ENCODE assay signal across 28 cellular contexts in the genomic region with DNA sequence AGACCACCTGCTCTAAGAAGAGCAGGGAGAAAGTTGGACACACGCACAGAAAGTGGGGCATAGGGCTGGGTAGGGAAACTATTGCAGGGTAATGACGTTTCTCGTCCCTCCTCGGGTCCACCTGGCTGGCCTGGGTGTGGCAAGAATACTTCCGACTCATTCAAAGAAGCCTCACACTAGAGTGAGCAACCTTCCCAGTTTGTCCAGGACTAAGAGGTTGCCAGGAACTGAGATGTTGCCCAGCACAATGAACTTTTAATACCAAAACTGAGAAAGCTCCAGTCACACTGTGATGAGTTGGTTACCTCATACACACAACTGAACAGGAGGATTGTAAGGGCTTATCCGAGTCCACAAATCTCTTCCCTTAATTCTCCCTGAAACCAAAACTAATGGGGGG.
DNase-seq lines count a peak whose midpoint lies in the region; ATAC-seq, FAIRE-seq and TF ChIP-seq lines count a peak whose summit lies in the region.
"Had no signal": no experiment of that assay in that cellular context is flagged by ENCODE, and none has a peak within 500 bp of the region (broad histone marks: within the 10 kb centered on the region; RNA-seq: fewer than 3 reads in every experiment).

No MANE protein-coding gene starts in this region.

- no peaks in the 10 kb centered on the region for H3K36me3 Mint-ChIP-seq in MCF 10A (ENCODE audit: insufficient read depth, unreplicated experiment)
- H3K36me3 Mint-ChIP-seq: CD8-positive, alpha-beta memory T cell had no signal

- TF ChIP-seq CTCF in mammary epithelial cell (conservative IDR thresholded peaks at IDR 0.05 in 1 of 2, IDR thresholded peaks at IDR 0.05 in 1 of 2; ENCODE audit: extremely low read depth in 1 of 2, insufficient read depth in 1 of 2, low read depth in 1 of 2, low read length in 2 of 2) (no peak), MCF 10A (IDR thresholded peaks at IDR 0.05; ENCODE audit: unreplicated experiment) (no peak), K562 (IDR thresholded peaks at IDR 0.05 in 2 of 3, conservative IDR thresholded peaks at IDR 0.05 in 1 of 3; ENCODE audit: insufficient read depth in 2 of 3, low read depth in 1 of 3, low read length in 3 of 3) (no peak), transverse colon (IDR thresholded peaks at IDR 0.05) (no peak), osteoblast (IDR thresholded peaks at IDR 0.05; ENCODE audit: extremely low read depth, low read depth, low read length) (no peak)

- no peaks in the 10 kb centered on the region for H3K27me3 Mint-ChIP-seq in MCF 10A (ENCODE audit: insufficient read depth, unreplicated experiment)

- H3K27me3 ChIP-seq in mammary epithelial cell (ENCODE audit: insufficient read depth, low read length): no peaks in the 10 kb centered on the region
- no peaks in the 10 kb centered on the region for H3K27me3 ChIP-seq in K562 (ENCODE audit: control insufficient read depth in 2 of 2, insufficient read depth in 2 of 2, low read length in 2 of 2)
- no peaks in the 10 kb centered on the region for H3K27me3 ChIP-seq in transverse colon
- H3K27me3 ChIP-seq in osteoblast (ENCODE audit: insufficient read depth, low read length): no peaks in the 10 kb centered on the region

- intact Hi-C loops in mammary epithelial cell (cut with micrococcal nuclease): no loop called here
- intact Hi-C loops in MCF 10A (cut with micrococcal nuclease): no loop called here
- intact Hi-C loops in K562 (cut with micrococcal nuclease): no loop called here
- intact Hi-C loops in left colon (cut with DNase I, micrococcal nuclease): no loop called here
- intact Hi-C loops in transverse colon (cut with DNase I; ENCODE audit: low total_unique reads): no loop called here

- BruUV-seq in mammary epithelial cell (replicated peaks; lab: Mats Ljungman, UMichigan): no TSS peak
- BruUV-seq in MCF 10A (replicated peaks; lab: Mats Ljungman, UMichigan): no TSS peak
- BruUV-seq in K562 (replicated peaks; lab: Mats Ljungman, UMichigan): no TSS peak

- H3K79me2 ChIP-seq in mammary epithelial cell (ENCODE audit: insufficient read depth, low read length) (no peaks in the 10 kb centered on the region), K562 (ENCODE audit: control insufficient read depth, insufficient read depth, low read length) (no peaks in the 10 kb centered on the region), osteoblast (ENCODE audit: insufficient read depth, low read length) (no peaks in the 10 kb centered on the region)

- H3K4me2 ChIP-seq in mammary epithelial cell (ENCODE audit: insufficient read depth, low read depth, low read length): no peak overlapping the region
- no peak overlapping the region for H3K4me2 ChIP-seq in K562 (ENCODE audit: insufficient read depth, low read length)
- no peak overlapping the region for H3K4me2 ChIP-seq in osteoblast (ENCODE audit: insufficient read depth, low read length)
- H3K4me2 ChIP-seq: GM23338 had no signal

- H4K20me1 ChIP-seq in mammary epithelial cell (ENCODE audit: insufficient read depth, low read length) (no peaks in the 10 kb centered on the region), K562 (replicated peaks; ENCODE audit: control insufficient read depth, insufficient read depth, low read length) (no peaks in the 10 kb centered on the region), osteoblast (ENCODE audit: insufficient read depth, low read length) (no peaks in the 10 kb centered on the region)

- H3K9me3 Mint-ChIP-seq in MCF 10A (ENCODE audit: unreplicated experiment): no peaks in the 10 kb centered on the region
- H3K9me3 Mint-ChIP-seq: GM23338 had no signal

- dilution Hi-C loops in mammary epithelial cell (cut with HindIII; ENCODE audit: low sequenced_read_pairs): no loop called here

- H3K4me3 ChIP-seq in mammary epithelial cell (replicated peaks in 1 of 3; ENCODE audit: insufficient read depth in 1 of 3, low read depth in 2 of 3, low read length in 3 of 3): no peak overlapping the region
- no peak overlapping the region for H3K4me3 ChIP-seq in K562
- no peak overlapping the region for H3K4me3 ChIP-seq in transverse colon
- no peak overlapping the region for H3K4me3 ChIP-seq in osteoblast (ENCODE audit: insufficient read depth, low read length)
- H3K4me3 ChIP-seq: GM23338, HAP-1, SK-N-MC had no signal

- ATAC-seq in K562: peak; percentile 28; the same call in 1 of the 3 replicates
- ATAC-seq in left colon: peak; percentile 96
- ATAC-seq: GM23338 had no signal

- FAIRE-seq in K562 (lab: Jason Lieb, UNC): no peak
- FAIRE-seq: D721Med had no signal

- H3K4me1 ChIP-seq in mammary epithelial cell (ENCODE audit: insufficient read depth, low read length) (peaks cover 3% of the 10 kb centered on the region), K562 (replicated peaks in 1 of 2; ENCODE audit: control insufficient read depth in 2 of 2, insufficient read depth in 2 of 2, low read length in 2 of 2) (no peaks in the 10 kb centered on the region; a peak in 2 of 5 replicates), transverse colon (peaks cover 0 to 12% (median 5%) of the 10 kb centered on the region in 4 donors), osteoblast (ENCODE audit: insufficient read depth, low read length) (no peaks in the 10 kb centered on the region)
- H3K4me1 ChIP-seq: HAP-1 had no signal

- no peak for TF ChIP-seq RAD21 in K562 (CRISPR knock-in tag; conservative IDR thresholded peaks at IDR 0.05 in 1 of 2, IDR thresholded peaks at IDR 0.05 in 1 of 2)

- CTCF ChIA-PET in mammary epithelial cell (lab: Charles Lee; ENCODE audit: low non-redundant PET): no interaction called here
- CTCF ChIA-PET in MCF 10A (lab: Yijun Ruan, JAX): interaction anchor here (1.2 kb wide), 1 partner anchor 85 kb away, joined by 3 read pairs; no protein-coding TSS in a partner anchor
- CTCF ChIA-PET in K562 (lab: Yijun Ruan, JAX; ENCODE audit: low intra/inter-chr PET ratio): no interaction called here

- no peaks in the 10 kb centered on the region for H3K36me3 ChIP-seq in mammary epithelial cell (ENCODE audit: insufficient read depth, low read length)
- no peaks in the 10 kb centered on the region for H3K36me3 ChIP-seq in K562 (ENCODE audit: control insufficient read depth, insufficient read depth, low read length)
- H3K36me3 ChIP-seq in transverse colon: no peaks in the 10 kb centered on the region
- H3K36me3 ChIP-seq in osteoblast (ENCODE audit: insufficient read depth, low read length): no peaks in the 10 kb centered on the region
- H3K36me3 ChIP-seq: HAP-1 had no signal

- no peaks in the 10 kb centered on the region for H3K9me1 ChIP-seq in K562 (ENCODE audit: control insufficient read depth, insufficient read depth, low read length)

- H3K4me3 Mint-ChIP-seq in MCF 10A (ENCODE audit: unreplicated experiment): no peak overlapping the region
- H3K4me3 Mint-ChIP-seq: CD8-positive, alpha-beta memory T cell; GM23338 had no signal

- H3K27ac Mint-ChIP-seq in MCF 10A (ENCODE audit: low read depth, unreplicated experiment): no peak overlapping the region
- H3K27ac Mint-ChIP-seq: CD8-positive, alpha-beta memory T cell; GM23338 had no signal

- 90% methylated on average over 6 of the region's 6 CpGs for WGBS in mammary epithelial cell (ENCODE audit: low coverage, missing lambda C conversion rate)
- WGBS in K562 (ENCODE audit: insufficient coverage, low coverage, missing lambda C conversion rate): 27% methylated on average over 6 of the region's 6 CpGs
- 55 to 67% methylated on average over 1 to 6 of the region's 6 CpGs for WGBS in transverse colon (ENCODE audit: low coverage in 1 of 2), 2 donors

- POLR2A ChIA-PET in MCF 10A (lab: Yijun Ruan, JAX) (interaction anchor here (0.5 kb wide), 1 partner anchor 212 kb away, joined by 3 read pairs; no protein-coding TSS in a partner anchor), K562 (lab: Yijun Ruan, JAX) (no interaction called here)

- H3K9ac ChIP-seq in mammary epithelial cell (ENCODE audit: insufficient read depth, low read length) (no peak overlapping the region), K562 (ENCODE audit: insufficient read depth in 1 of 2, low read depth in 2 of 2, low read length in 2 of 2) (no peak overlapping the region)

- DNase-seq in mammary epithelial cell (peak; percentile 54), MCF 10A (ENCODE audit: unreplicated experiment) (no peak), K562 (ENCODE audit: extremely low read depth in 1 of 4, low spot score in 3 of 4) (no peak), left colon (peak; percentile 78 to 84), transverse colon (peak; percentile 83), osteoblast (ENCODE audit: insufficient read length, low spot score, missing footprints) (no peak), NCI-H187 (lab: John Stamatoyannopoulos, UW) (no peak), AG08396 (ENCODE audit: low spot score) (no peak)
- DNase-seq: 8988T; AML-193; C1 segment of cervical spinal cord; CD8-positive, alpha-beta memory T cell; DMS53; GF-D8; KBM-7; NCI-H1105; NCI-H146; NCI-H2081; NCI-H2171; NCI-H345; NCI-H524; NCI-H774; SHP77 treated with DMSO at 0.1 percent for 48 hours had no signal

- no peak overlapping the region for H2AFZ ChIP-seq in mammary epithelial cell (ENCODE audit: low read depth, low read length)
- no peak overlapping the region for H2AFZ ChIP-seq in K562 (ENCODE audit: low read depth, low read length)
- H2AFZ ChIP-seq in osteoblast (ENCODE audit: low read length): no peak overlapping the region
- H2AFZ ChIP-seq: GM23338 had no signal

- TF ChIP-seq EP300 in K562 (IDR thresholded peaks at IDR 0.05; ENCODE audit: low read length) (no peak), transverse colon (IDR thresholded peaks at IDR 0.05; ENCODE audit: low read depth) (no peak)

- H3K9me3 ChIP-seq in mammary epithelial cell (replicated peaks; ENCODE audit: insufficient read depth, low read length) (no peaks in the 10 kb centered on the region), K562 (replicated peaks; ENCODE audit: control insufficient read depth, insufficient read depth, low read depth, low read length) (no peaks in the 10 kb centered on the region), transverse colon (no peaks in the 10 kb centered on the region), osteoblast (ENCODE audit: low read depth, low read length) (no peaks in the 10 kb centered on the region)
- H3K9me3 ChIP-seq: HAP-1 had no signal

- no peak for TF ChIP-seq POLR2A in K562 (conservative IDR thresholded peaks at IDR 0.05)
- peak; percentile 59 for TF ChIP-seq POLR2A in transverse colon (IDR thresholded peaks at IDR 0.05)

- H3K27ac ChIP-seq in mammary epithelial cell (ENCODE audit: insufficient read depth, low read depth, low read length): no peak overlapping the region
- H3K27ac ChIP-seq in K562 (ENCODE audit: extremely low read depth, low read depth, low read length): no peak overlapping the region
- H3K27ac ChIP-seq in transverse colon: peak overlapping the region; percentile 34 to 70 (median 55)
- H3K27ac ChIP-seq in osteoblast (ENCODE audit: low read depth, low read length): no peak overlapping the region
- H3K27ac ChIP-seq: HL-60, SK-N-MC had no signal

- in situ Hi-C loops in mammary epithelial cell (cut with MboI; ENCODE audit: low sequenced_read_pairs in 2 of 2): no loop called here
- in situ Hi-C loops in K562 (cut with MboI): no loop called here
- in situ Hi-C loops in transverse colon (cut with MboI; ENCODE audit: low pct_ligation_motif_present in 1 of 4, low pct_unique_long_range_greater_than_20kb in 1 of 4, low sequenced_read_pairs in 3 of 4): no loop called here

- peaks cover 9% of the 10 kb centered on the region for H3K4me1 Mint-ChIP-seq in MCF 10A (ENCODE audit: insufficient read depth, unreplicated experiment)
- H3K4me1 Mint-ChIP-seq: CD8-positive, alpha-beta memory T cell had no signal

TF ChIP-seq in K562, 482 proteins besides CTCF, POLR2A, EP300 and RAD21 (continues in another document):
- no peak for TF ChIP-seq KLF10 (CRISPR knock-in tag; IDR thresholded peaks at IDR 0.05)

Comparison
In these comparisons a context has a peak if more than half of its experiments do, and no peak if none do; other contexts are left out.
1. DNase-seq: peak in mammary epithelial cell (single experiment), left colon (2 of 2) and transverse colon (single experiment); none in MCF 10A (single experiment), K562 (0 of 4), osteoblast (single experiment), NCI-H187 (0 of 2) and AG08396 (single experiment).
2. H3K27ac ChIP-seq: peak in transverse colon (4 of 4); none in mammary epithelial cell (single experiment), K562 (single experiment) and osteoblast (single experiment).